ENCODE assay signal across 8 cellular contexts in genomic region chr11:31340903-31341572, GRCh38. TPM values are rescaled to one million over a fixed set of nuclear protein-coding genes. Genes with fewer than 3 reads are reported as not detected.
DNase-seq lines count a peak whose midpoint lies in the region; ATAC-seq and TF ChIP-seq lines count a peak whose summit lies in the region.

No MANE protein-coding gene starts in this region.

- H3K9me3 ChIP-seq in heart left ventricle = no peaks in the 10 kb centered on the region
- no peaks in the 10 kb centered on the region for H3K9me3 ChIP-seq in Karpas-422 (ENCODE audit: low read length)
- H3K9me3 ChIP-seq in adipocyte (ENCODE audit: control insufficient read depth, low read length) = no peaks in the 10 kb centered on the region
- no peaks in the 10 kb centered on the region for H3K9me3 ChIP-seq in right lobe of liver

- H3K4me3 ChIP-seq in heart left ventricle (no peak overlapping the region), Karpas-422 (ENCODE audit: low read length) (no peak overlapping the region), adipocyte (ENCODE audit: low read length) (no peak overlapping the region), right lobe of liver (no peak overlapping the region)

- intact Hi-C loops in heart left ventricle (cut with DNase I) (no loop called here), left ventricle myocardium superior (cut with micrococcal nuclease) (no loop called here), right lobe of liver (cut with DNase I) (no loop called here)

- H3K79me2 ChIP-seq in Karpas-422 (ENCODE audit: low read length) = no peaks in the 10 kb centered on the region

- H3K27ac ChIP-seq in heart left ventricle = no peak overlapping the region
- no peak overlapping the region for H3K27ac ChIP-seq in Karpas-422 (ENCODE audit: low read length)
- H3K27ac ChIP-seq in right lobe of liver = no peak overlapping the region

- 82 to 85% (median 84%) methylated on average over 5 of the region's 5 CpGs for WGBS in heart left ventricle, 4 donors
- WGBS in right lobe of liver (ENCODE audit: insufficient coverage, low coverage, low lambda C conversion rate, missing lambda C conversion rate) = 67% methylated on average over 4 of the region's 5 CpGs

- H3K4me1 ChIP-seq in heart left ventricle = no peaks in the 10 kb centered on the region
- peaks cover 6% of the 10 kb centered on the region for H3K4me1 ChIP-seq in Karpas-422 (ENCODE audit: low read length)
- peaks cover 3% of the 10 kb centered on the region for H3K4me1 ChIP-seq in adipocyte (ENCODE audit: control insufficient read depth, insufficient read depth, low read length)
- no peaks in the 10 kb centered on the region for H3K4me1 ChIP-seq in right lobe of liver

- TF ChIP-seq POLR2A in heart left ventricle (IDR thresholded peaks at IDR 0.05) = no peak
- no peak for TF ChIP-seq POLR2A in right lobe of liver (IDR thresholded peaks at IDR 0.05)

- no peaks in the 10 kb centered on the region for H3K36me3 ChIP-seq in heart left ventricle
- no peaks in the 10 kb centered on the region for H3K36me3 ChIP-seq in Karpas-422 (ENCODE audit: insufficient read depth, low read length)
- H3K36me3 ChIP-seq in adipocyte (ENCODE audit: control insufficient read depth, insufficient read depth, low read length, severe bottlenecking) = no peaks in the 10 kb centered on the region
- no peaks in the 10 kb centered on the region for H3K36me3 ChIP-seq in right lobe of liver

- no peak overlapping the region for H3K4me2 ChIP-seq in Karpas-422 (ENCODE audit: low read depth, low read length, poor library complexity, severe bottlenecking)

- H3K9ac ChIP-seq in Karpas-422 (ENCODE audit: low read length) = no peak overlapping the region
- H3K9ac ChIP-seq in adipocyte (ENCODE audit: low read length) = no peak overlapping the region

- TF ChIP-seq CTCF in heart left ventricle (IDR thresholded peaks at IDR 0.05) = peak in 8 of 12 donors; percentile 14 to 45 (median 31)
- peak in 3 of 4 donors; percentile 22 to 40 (median 23) for TF ChIP-seq CTCF in right lobe of liver (IDR thresholded peaks at IDR 0.05)

- no peak for ATAC-seq in heart left ventricle
- no peak for ATAC-seq in left ventricle myocardium superior
- peak; percentile 21 to 61 (median 37) for ATAC-seq in right lobe of liver
- no peak for ATAC-seq in HG03439 (IDR thresholded peaks at IDR 0.05; ENCODE audit: unreplicated experiment)

- no peak overlapping the region for H2AFZ ChIP-seq in Karpas-422 (ENCODE audit: low read length)

- no peaks in the 10 kb centered on the region for H3K9me2 ChIP-seq in Karpas-422 (replicated peaks; ENCODE audit: insufficient read depth, low read length)

- DNase-seq in heart left ventricle = no peak
- no peak for DNase-seq in left ventricle myocardium superior
- DNase-seq in Karpas-422 = peak; percentile 69
- peak; percentile 31 for DNase-seq in adipocyte (ENCODE audit: low read depth)
- DNase-seq in right lobe of liver = no peak
- DNase-seq in ecto neural progenitor cell (ENCODE audit: low spot score) = no peak
- no peak for DNase-seq in nucleus accumbens (lab: John Stamatoyannopoulos, UW)

- no peaks in the 10 kb centered on the region for H4K20me1 ChIP-seq in Karpas-422 (ENCODE audit: insufficient read depth, low read depth, low read length)

- no peaks in the 10 kb centered on the region for H3K27me3 ChIP-seq in heart left ventricle
- H3K27me3 ChIP-seq in Karpas-422 (ENCODE audit: low read length) = no peaks in the 10 kb centered on the region
- H3K27me3 ChIP-seq in adipocyte (replicated peaks; ENCODE audit: control insufficient read depth, insufficient read depth, low read length) = no peaks in the 10 kb centered on the region
- no peaks in the 10 kb centered on the region for H3K27me3 ChIP-seq in right lobe of liver

RNA-seq across cellular contexts. Expression of gene DCDC1, which starts 28.5 kb away (rescaled TPM):
- total RNA-seq in heart left ventricle (1 to 10 TPM in 1 of 9 donors, under 1 TPM in 2, not detected in 6; 0.07 to 1.0 (median 0.16) TPM), left ventricle myocardium superior (not detected), right lobe of liver (1 to 10 TPM; 1.9 to 4.8 (median 2.6) TPM)
- polyA plus RNA-seq in heart left ventricle = under 1 TPM in 1 of 2 donors, not detected in 1; 0.08 TPM
- total RNA-seq in Karpas-422 (2014; rRNA removed; shearing (Covaris generic); ENCODE audit: low replicate concordance) = not detected in 2 replicates

RNA-seq across cellular contexts. Expression of gene DNAJC24, which starts 28.6 kb away (rescaled TPM):
- total RNA-seq in heart left ventricle (10 to 100 TPM; 11.2 to 18.0 (median 17.1) TPM), left ventricle myocardium superior (17.7 TPM), right lobe of liver (10 to 100 TPM in 1 of 6 experiments, 1 to 10 TPM in 5; 3.9 to 12.4 (median 7.2) TPM)
- polyA plus RNA-seq in heart left ventricle = 10 to 100 TPM in 1 of 2 donors, 1 to 10 TPM in 1; 4.5 to 14.8 TPM
- 24.6 and 50.6 TPM in 2 replicates for total RNA-seq in Karpas-422 (2014; rRNA removed; shearing (Covaris generic); ENCODE audit: low replicate concordance)

Comparison
In these comparisons a context has a peak if more than half of its experiments do, and no peak if none do; other contexts are left out.
1. ATAC-seq: peak in right lobe of liver (4 of 4); none in heart left ventricle (0 of 4), left ventricle myocardium superior (single experiment) and HG03439 (single experiment).
2. DNase-seq: peak in Karpas-422 (single experiment) and adipocyte (single experiment); none in heart left ventricle (0 of 5), left ventricle myocardium superior (single experiment), right lobe of liver (0 of 3), ecto neural progenitor cell (single experiment) and nucleus accumbens (0 of 56).